In the genomic region with DNA sequence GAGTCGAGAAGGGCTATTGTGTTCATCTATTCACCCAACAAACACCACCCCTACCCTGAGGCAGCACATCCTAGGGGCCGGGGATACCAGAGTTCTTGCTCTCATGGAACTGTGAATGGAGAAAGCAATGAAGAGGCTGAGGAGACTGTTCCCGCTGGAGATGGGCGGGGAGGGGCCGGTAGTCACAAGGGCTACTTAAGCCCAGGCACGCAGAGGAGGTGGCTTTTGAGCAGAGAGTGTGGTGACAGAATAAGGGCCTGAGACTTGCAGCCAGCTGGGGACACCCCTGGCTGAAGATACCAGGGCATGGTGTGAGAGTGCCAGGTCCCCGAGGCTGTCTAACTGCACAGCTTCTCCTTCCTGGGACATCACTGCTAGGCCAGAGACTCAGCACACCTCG, we compare ENCODE assay signal across 30 cellular contexts.
"Had no signal": no experiment of that assay in that cellular context is flagged by ENCODE, and none has a peak within 500 bp of the region (broad histone marks: within the 10 kb centered on the region; RNA-seq: fewer than 3 reads in every experiment).

No MANE protein-coding gene starts in this region.

- H3K36me3 Mint-ChIP-seq: activated naive CD8-positive, alpha-beta T cell; brain had no signal

- H3K27me3 Mint-ChIP-seq: activated T-helper 17 cell treated with anti-CD3 and anti-CD28 coated beads, Interleukin-2, amount 50 U/mL, for 72 hours; brain; central memory CD8-positive, alpha-beta T cell had no signal

- H3K4me3 Mint-ChIP-seq: activated CD4-positive, alpha-beta memory T cell treated with anti-CD3 and anti-CD28 coated beads, Interleukin-2, amount 10 ng/mL, durations not matched to agents 7 days and 5 days; activated CD4-positive, alpha-beta T cell treated with anti-CD3 and anti-CD28 coated beads for 36 hours; activated naive CD4-positive, alpha-beta T cell treated with anti-CD3 and anti-CD28 coated beads for 36 hours; activated naive CD8-positive, alpha-beta T cell; activated T-helper 17 cell treated with anti-CD3 and anti-CD28 coated beads, Interleukin-2, amount 50 U/mL, for 72 hours; brain; central memory CD8-positive, alpha-beta T cell had no signal

- H3K9me3 Mint-ChIP-seq: central memory CD8-positive, alpha-beta T cell had no signal

- H3K27ac Mint-ChIP-seq: activated CD4-positive, alpha-beta memory T cell treated with anti-CD3 and anti-CD28 coated beads, Interleukin-2, amount 10 ng/mL, durations not matched to agents 7 days and 5 days; activated CD4-positive, alpha-beta T cell treated with anti-CD3 and anti-CD28 coated beads for 36 hours; activated naive CD4-positive, alpha-beta T cell treated with anti-CD3 and anti-CD28 coated beads for 36 hours; activated naive CD8-positive, alpha-beta T cell; activated T-helper 17 cell treated with anti-CD3 and anti-CD28 coated beads, Interleukin-2, amount 50 U/mL, for 72 hours had no signal

- DNase-seq: activated CD4-positive, alpha-beta memory T cell treated with anti-CD3 and anti-CD28 coated beads, Interleukin-2, amount 10 ng/mL, durations not matched to agents 7 days and 5 days; activated CD4-positive, alpha-beta T cell treated with anti-CD3 and anti-CD28 coated beads for 36 hours; activated CD4-positive, alpha-beta T cell treated with anti-CD3 and anti-CD28 coated beads, Interleukin-2, amount 50 U/mL, for 1 hour; activated gamma-delta T cell; activated naive CD4-positive, alpha-beta T cell treated with anti-CD3 and anti-CD28 coated beads for 36 hours; activated T-cell treated with anti-CD3 and anti-CD28 coated beads for 4 hours; activated T-cell treated with anti-CD3 and anti-CD28 coated beads, Interleukin-2, amount 50 U/mL, for 48 hours; amygdala; Karpas-422; MM.1S; NCI-H1105; NCI-H1436 treated with DMSO at 0.1 percent for 48 hours; NCI-H187 treated with DMSO at 0.1 percent for 48 hours; NCI-H2081 treated with DMSO at 0.1 percent for 48 hours; NCI-H2171 treated with DMSO at 0.1 percent for 48 hours; NCI-H345; NCI-H510A; NCI-H526 treated with DMSO at 0.1 percent for 48 hours; NCI-H82; OCI-M1; RPMI8226; T-helper 1 cell; WERI-Rb-1 had no signal

- H3K4me3 ChIP-seq: SK-N-MC had no signal

- H3K36me3 ChIP-seq: WERI-Rb-1 had no signal

- ATAC-seq: activated CD4-positive, alpha-beta T cell treated with anti-CD3 and anti-CD28 coated beads for 36 hours; activated T-helper 17 cell treated with anti-CD3 and anti-CD28 coated beads, Interleukin-2, amount 50 U/mL, for 72 hours; Panc1; Right ventricle myocardium inferior had no signal

- H3K27ac ChIP-seq: SK-N-MC, WERI-Rb-1 had no signal
